Comparison of ENCODE assay signal across 25 cellular contexts in genomic region chr3:69737396-69737795, GRCh38. TPM values are rescaled to one million over a fixed set of nuclear protein-coding genes. Genes with fewer than 3 reads are reported as not detected.
"Had no signal": no experiment of that assay in that cellular context is flagged by ENCODE, and none has a peak within 500 bp of the region (broad histone marks: within the 10 kb centered on the region; RNA-seq: fewer than 3 reads in every experiment).

No MANE protein-coding gene starts in this region.

- H3K36me3 ChIP-seq: colonic mucosa, gastroesophageal sphincter, right atrium auricular region, thoracic aorta had no signal

- H3K9me3 ChIP-seq: colonic mucosa, gastroesophageal sphincter, right atrium auricular region, thoracic aorta had no signal

- DNase-seq: activated CD4-positive, alpha-beta T cell treated with anti-CD3 and anti-CD28 coated beads for 36 hours; activated CD4-positive, CD25-positive, alpha-beta regulatory T cell; activated naive CD4-positive, alpha-beta T cell; activated T-cell treated with anti-CD3 and anti-CD28 coated beads for 4 hours; activated T-cell treated with anti-CD3 and anti-CD28 coated beads, Interleukin-2, amount 50 U/mL, for 72 hours; anterior cingulate cortex; cerebellar nuclear complex; colonic mucosa; effector CD8-positive, alpha-beta T cell; left cardiac atrium; mammary epithelial cell; midbrain; naive thymus-derived CD4-positive, alpha-beta T cell; nucleus accumbens; stimulated activated CD4-positive, alpha-beta T cell treated with anti-CD3 and anti-CD28 coated beads, Interleukin-2, amount 100 ng/mL, for 48 hours; stimulated activated naive CD8-positive, alpha-beta T cell treated with anti-CD3 and anti-CD28 coated beads, Interleukin-15, Interleukin-2, amounts not matched to agents 100 U/mL and 50 U/mL, for 24 hours; T-helper 1 cell; trophoblast cell had no signal

- H3K4me3 ChIP-seq: colonic mucosa, gastroesophageal sphincter, right atrium auricular region had no signal

- H3K4me1 ChIP-seq: colonic mucosa had no signal

- H3K27me3 ChIP-seq: colonic mucosa, gastroesophageal sphincter, right atrium auricular region had no signal

- ATAC-seq: activated CD4-positive, alpha-beta T cell treated with anti-CD3 and anti-CD28 coated beads for 36 hours; activated naive CD4-positive, alpha-beta T cell treated with anti-CD3 and anti-CD28 coated beads, Interleukin-2, amount 50 U/mL, for 72 hours; activated T-cell treated with anti-CD3 and anti-CD28 coated beads, Interleukin-2, amount 50 U/mL, for 72 hours; gastroesophageal sphincter; left cardiac atrium; naive thymus-derived CD4-positive, alpha-beta T cell; stimulated activated naive CD8-positive, alpha-beta T cell treated with anti-CD3 and anti-CD28 coated beads, Interleukin-15, Interleukin-2, amounts not matched to agents 100 U/mL and 50 U/mL, for 24 hours had no signal

- H3K27ac ChIP-seq: colonic mucosa, epithelial cell of prostate, hepatocyte, parathyroid adenoma had no signal

- H3K9ac ChIP-seq: parathyroid adenoma had no signal

RNA-seq across cellular contexts. Expression of gene MITF, which starts 1.9 kb away (rescaled TPM):
- polyA plus RNA-seq: naive thymus-derived CD4-positive, alpha-beta T cell had no signal
